ENCODE assay signal across 8 cellular contexts in the genomic region with DNA sequence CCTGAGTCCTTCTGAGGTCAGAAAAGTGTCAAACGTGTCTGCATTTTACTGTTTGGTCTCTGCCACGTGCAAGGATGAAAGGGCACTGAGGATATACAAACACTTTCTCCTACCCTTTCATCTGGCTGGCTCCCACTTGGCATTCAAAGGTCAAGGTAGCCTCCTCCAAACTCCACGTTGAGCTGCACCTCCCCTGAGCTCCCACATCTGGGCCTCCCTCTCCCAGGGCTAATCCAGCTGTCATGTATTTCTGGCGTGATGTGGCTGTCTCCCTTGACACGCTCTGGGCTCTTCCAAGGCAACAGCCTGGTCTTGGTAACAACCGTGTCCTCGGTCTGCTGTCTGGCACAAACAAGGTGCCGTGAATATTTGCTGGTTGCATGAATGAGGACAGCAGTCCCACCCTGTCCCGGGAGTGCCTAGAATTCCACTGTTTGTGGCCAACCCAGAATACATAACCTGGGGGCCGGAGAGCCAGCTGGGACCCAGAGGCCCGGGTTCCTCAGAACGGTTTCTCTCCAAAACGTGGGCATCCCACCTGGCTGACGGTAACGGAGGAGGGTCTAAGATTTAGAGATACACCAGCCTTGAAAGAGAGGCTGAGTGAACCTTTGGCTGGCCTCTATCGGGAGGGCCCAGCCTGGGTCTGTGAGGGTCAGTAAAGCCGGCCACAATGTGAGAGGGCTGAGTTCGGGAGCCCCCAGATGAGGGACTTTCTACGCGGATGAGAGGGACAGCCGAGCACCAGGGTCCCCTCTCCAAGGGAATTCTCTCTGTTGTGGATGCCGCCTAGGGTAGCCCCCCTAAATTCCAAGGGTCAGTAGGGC. TPM values are rescaled to one million over a fixed set of nuclear protein-coding genes. Genes with fewer than 3 reads are reported as not detected.
A peak's percentile ranks its signal among the peaks of the same experiment; 100 is the strongest.
DNase-seq lines count a peak whose midpoint lies in the region; ATAC-seq and TF ChIP-seq lines count a peak whose summit lies in the region.

No MANE protein-coding gene starts in this region.

- H3K36me3 Mint-ChIP-seq in activated naive CD4-positive, alpha-beta T cell treated with anti-CD3 and anti-CD28 coated beads for 36 hours (ENCODE audit: low read depth) = peaks cover 8% of the 10 kb centered on the region
- H3K36me3 Mint-ChIP-seq in activated naive CD8-positive, alpha-beta T cell treated with anti-CD3 and anti-CD28 coated beads for 36 hours = peaks cover 22% of the 10 kb centered on the region

- H3K27me3 Mint-ChIP-seq in activated naive CD4-positive, alpha-beta T cell treated with anti-CD3 and anti-CD28 coated beads for 36 hours (ENCODE audit: low read depth) = no peaks in the 10 kb centered on the region
- H3K27me3 Mint-ChIP-seq in activated naive CD8-positive, alpha-beta T cell treated with anti-CD3 and anti-CD28 coated beads for 36 hours = no peaks in the 10 kb centered on the region

- TF ChIP-seq CTCF in left ventricle myocardium inferior (IDR thresholded peaks at IDR 0.05; ENCODE audit: borderline replicate concordance) = no peak

- CTCF ChIA-PET in activated naive CD4-positive, alpha-beta T cell treated with anti-CD3 and anti-CD28 coated beads for 36 hours (lab: Charles Lee) = interaction anchor here (0.6 kb wide), 1 partner anchor 190 kb away, joined by 4 read pairs; no protein-coding TSS in a partner anchor

- H3K4me3 Mint-ChIP-seq in activated naive CD4-positive, alpha-beta T cell treated with anti-CD3 and anti-CD28 coated beads for 36 hours = peak overlapping the region; percentile 94
- H3K4me3 Mint-ChIP-seq in activated naive CD8-positive, alpha-beta T cell treated with anti-CD3 and anti-CD28 coated beads for 36 hours = peak overlapping the region; percentile 98

- peak overlapping the region; percentile 87 for H3K27ac Mint-ChIP-seq in activated naive CD4-positive, alpha-beta T cell treated with anti-CD3 and anti-CD28 coated beads for 36 hours
- H3K27ac Mint-ChIP-seq in activated naive CD8-positive, alpha-beta T cell treated with anti-CD3 and anti-CD28 coated beads for 36 hours = peak overlapping the region; percentile 91

- H3K27me3 ChIP-seq in left ventricle myocardium inferior (ENCODE audit: low read depth) = no peaks in the 10 kb centered on the region

- peak; percentile 29 for DNase-seq in activated naive CD4-positive, alpha-beta T cell treated with anti-CD3 and anti-CD28 coated beads for 36 hours
- DNase-seq in activated naive CD4-positive, alpha-beta T cell (lab: John Stamatoyannopoulos, UW) = no peak
- DNase-seq in HuH-7 (ENCODE audit: low spot score) (peak; percentile 18), left ventricle myocardium inferior (no peak), retina (peak; percentile 47)
- DNase-seq in activated naive CD8-positive, alpha-beta T cell treated with anti-CD3 and anti-CD28 coated beads for 36 hours = peak; percentile 30

- H3K27ac ChIP-seq in left ventricle myocardium inferior (replicated peaks) = peak overlapping the region; percentile 93

- H3K9me3 Mint-ChIP-seq in activated naive CD4-positive, alpha-beta T cell treated with anti-CD3 and anti-CD28 coated beads for 36 hours = no peaks in the 10 kb centered on the region
- no peaks in the 10 kb centered on the region for H3K9me3 Mint-ChIP-seq in activated naive CD8-positive, alpha-beta T cell treated with anti-CD3 and anti-CD28 coated beads for 36 hours

- peaks cover 27% of the 10 kb centered on the region for H3K4me1 Mint-ChIP-seq in activated naive CD4-positive, alpha-beta T cell treated with anti-CD3 and anti-CD28 coated beads for 36 hours (ENCODE audit: low read depth)
- peaks cover 25% of the 10 kb centered on the region for H3K4me1 Mint-ChIP-seq in activated naive CD8-positive, alpha-beta T cell treated with anti-CD3 and anti-CD28 coated beads for 36 hours

- H3K36me3 ChIP-seq in left ventricle myocardium inferior = peaks cover 24% of the 10 kb centered on the region

- no peaks in the 10 kb centered on the region for H3K9me3 ChIP-seq in left ventricle myocardium inferior (replicated peaks)

- peaks cover 54% of the 10 kb centered on the region for H3K4me1 ChIP-seq in left ventricle myocardium inferior

- peak overlapping the region; percentile 87 for H3K4me3 ChIP-seq in left ventricle myocardium inferior

- ATAC-seq in HG02884 (IDR thresholded peaks at IDR 0.05; ENCODE audit: unreplicated experiment) (no peak), HG03135 (IDR thresholded peaks at IDR 0.05; ENCODE audit: unreplicated experiment) (no peak)

- intact Hi-C loops in activated naive CD4-positive, alpha-beta T cell treated with anti-CD3 and anti-CD28 coated beads for 36 hours (cut with micrococcal nuclease) = loop anchor here (1.0 kb wide), 2 partner anchors 10 to 20 kb away; a partner anchor contains a TSS
- intact Hi-C loops in left ventricle myocardium inferior (cut with micrococcal nuclease) = no loop called here

RNA-seq across cellular contexts. Expression of a gene that starts 0.8 kb away (rescaled TPM):
- 10 to 100 TPM; 24.5 to 25.4 TPM for total RNA-seq in activated naive CD4-positive, alpha-beta T cell treated with anti-CD3 and anti-CD28 coated beads for 36 hours
- 10 to 100 TPM; 29.5 to 30.3 TPM for total RNA-seq in activated naive CD8-positive, alpha-beta T cell treated with anti-CD3 and anti-CD28 coated beads for 36 hours
- 29.2 TPM for total RNA-seq in left ventricle myocardium inferior

RNA-seq across cellular contexts. Expression of a gene that starts 1.1 kb away (rescaled TPM):
- 100 to 1,000 TPM; 118 to 123 TPM for total RNA-seq in activated naive CD4-positive, alpha-beta T cell treated with anti-CD3 and anti-CD28 coated beads for 36 hours
- total RNA-seq in activated naive CD8-positive, alpha-beta T cell treated with anti-CD3 and anti-CD28 coated beads for 36 hours = 100 to 1,000 TPM; 129 to 137 TPM
- total RNA-seq in left ventricle myocardium inferior = 85.8 TPM

RNA-seq across cellular contexts. Expression of a gene that starts 19.0 kb away (rescaled TPM):
- 100 to 1,000 TPM; 195 to 197 TPM for total RNA-seq in activated naive CD4-positive, alpha-beta T cell treated with anti-CD3 and anti-CD28 coated beads for 36 hours
- 100 to 1,000 TPM; 245 to 246 TPM for total RNA-seq in activated naive CD8-positive, alpha-beta T cell treated with anti-CD3 and anti-CD28 coated beads for 36 hours
- total RNA-seq in left ventricle myocardium inferior = 26.8 TPM

RNA-seq across cellular contexts. Expression of a gene that starts 19.1 kb away (rescaled TPM):
- total RNA-seq in activated naive CD4-positive, alpha-beta T cell treated with anti-CD3 and anti-CD28 coated beads for 36 hours = 10 to 100 TPM; 49.9 to 57.7 TPM
- 10 to 100 TPM; 61.5 to 62.1 TPM for total RNA-seq in activated naive CD8-positive, alpha-beta T cell treated with anti-CD3 and anti-CD28 coated beads for 36 hours
- total RNA-seq in left ventricle myocardium inferior = 52.3 TPM

Comparison
In these comparisons a context has a peak if more than half of its experiments do, and no peak if none do; other contexts are left out.
1. DNase-seq: peak in activated naive CD4-positive, alpha-beta T cell treated with anti-CD3 and anti-CD28 coated beads for 36 hours (single experiment), HuH-7 (single experiment), activated naive CD8-positive, alpha-beta T cell treated with anti-CD3 and anti-CD28 coated beads for 36 hours (single experiment) and retina (single experiment); none in activated naive CD4-positive, alpha-beta T cell (0 of 4) and left ventricle myocardium inferior (single experiment).